Comparison of ENCODE assay signal across 24 cellular contexts in the genomic region with DNA sequence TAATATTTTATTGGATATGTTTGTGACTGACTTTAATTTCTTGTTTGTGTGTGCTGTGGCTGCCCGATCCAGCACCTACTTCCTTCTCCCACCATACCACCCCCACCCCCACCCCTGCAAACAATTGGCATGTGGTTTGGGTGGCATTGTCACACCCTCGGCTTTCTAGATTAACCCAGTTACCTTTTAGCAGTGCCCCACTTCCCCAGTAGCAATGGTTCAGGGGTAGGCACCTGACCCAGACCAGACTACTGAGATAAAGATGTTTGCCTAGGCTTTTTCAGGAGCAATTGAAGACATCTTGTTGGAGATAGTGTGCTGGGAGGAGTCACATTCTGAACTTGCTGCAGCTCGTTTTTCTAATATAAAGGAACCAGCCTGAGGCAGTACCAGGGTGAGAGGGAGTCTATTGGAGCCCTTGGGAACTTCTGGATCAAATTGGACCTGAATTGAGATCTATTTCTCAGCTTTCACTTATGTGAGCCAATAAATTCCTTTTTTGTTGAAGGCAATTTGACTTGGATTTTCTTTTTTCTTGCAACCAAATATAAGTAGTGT. TPM values are rescaled to one million over a fixed set of nuclear protein-coding genes. Genes with fewer than 3 reads are reported as not detected.
DNase-seq lines count a peak whose midpoint lies in the region; TF ChIP-seq lines count a peak whose summit lies in the region.
"Had no signal": no experiment of that assay in that cellular context is flagged by ENCODE, and none has a peak within 500 bp of the region (broad histone marks: within the 10 kb centered on the region; RNA-seq: fewer than 3 reads in every experiment).

No MANE protein-coding gene starts in this region.

- intact Hi-C loops in prostate gland (cut with DNase I), result no loop called here
- intact Hi-C loops in sigmoid colon (cut with DNase I), result no loop called here

- no peaks in the 10 kb centered on the region for H3K27me3 Mint-ChIP-seq in activated naive CD4-positive, alpha-beta T cell treated with anti-CD3 and anti-CD28 coated beads, Interleukin-2, amount 10 ng/mL, durations not matched to agents 7 days and 5 days
- H3K27me3 Mint-ChIP-seq: stimulated activated naive CD8-positive, alpha-beta T cell treated with anti-CD3 and anti-CD28 coated beads, Interleukin-15, Interleukin-2, amounts not matched to agents 100 ng/mL and 50 ng/mL, for 24 hours had no signal

- TF ChIP-seq POLR2A in prostate gland (IDR thresholded peaks at IDR 0.05), result no peak
- no peak for TF ChIP-seq POLR2A in sigmoid colon (IDR thresholded peaks at IDR 0.05)

- no peaks in the 10 kb centered on the region for H3K9me3 ChIP-seq in effector memory CD4-positive, alpha-beta T cell (ENCODE audit: control insufficient read depth, low read length)
- H3K9me3 ChIP-seq in prostate gland (no peaks in the 10 kb centered on the region), sigmoid colon (no peaks in the 10 kb centered on the region)
- H3K9me3 ChIP-seq: ascending aorta, heart left ventricle, Peyer's patch, SJSA1, tibial nerve had no signal

- H3K4me1 Mint-ChIP-seq in activated naive CD4-positive, alpha-beta T cell treated with anti-CD3 and anti-CD28 coated beads, Interleukin-2, amount 10 ng/mL, durations not matched to agents 7 days and 5 days, result peaks cover 27% of the 10 kb centered on the region
- H3K4me1 Mint-ChIP-seq: H9 had no signal

- H3K36me3 Mint-ChIP-seq in activated naive CD4-positive, alpha-beta T cell treated with anti-CD3 and anti-CD28 coated beads, Interleukin-2, amount 10 ng/mL, durations not matched to agents 7 days and 5 days, result peaks cover 41% of the 10 kb centered on the region

- no peak for TF ChIP-seq CTCF in prostate gland (IDR thresholded peaks at IDR 0.05)
- no peak for TF ChIP-seq CTCF in sigmoid colon (IDR thresholded peaks at IDR 0.05)

- no peaks in the 10 kb centered on the region for H3K27me3 ChIP-seq in effector memory CD4-positive, alpha-beta T cell (replicated peaks; ENCODE audit: control insufficient read depth, insufficient read depth, low read length, poor library complexity, severe bottlenecking)
- no peaks in the 10 kb centered on the region for H3K27me3 ChIP-seq in prostate gland (replicated peaks; ENCODE audit: insufficient read depth)
- H3K27me3 ChIP-seq in sigmoid colon, result no peaks in the 10 kb centered on the region
- H3K27me3 ChIP-seq: ascending aorta, heart left ventricle, Peyer's patch, SJSA1, tibial nerve had no signal

- no peaks in the 10 kb centered on the region for H3K9me3 Mint-ChIP-seq in activated naive CD4-positive, alpha-beta T cell treated with anti-CD3 and anti-CD28 coated beads, Interleukin-2, amount 10 ng/mL, durations not matched to agents 7 days and 5 days
- H3K9me3 Mint-ChIP-seq: activated naive CD4-positive, alpha-beta T cell treated with anti-CD3 and anti-CD28 coated beads for 36 hours; CD14-positive monocyte; endodermal cell; H9; stimulated activated naive CD8-positive, alpha-beta T cell treated with anti-CD3 and anti-CD28 coated beads, Interleukin-15, Interleukin-2, amounts not matched to agents 100 ng/mL and 50 ng/mL, for 24 hours had no signal

- no peaks in the 10 kb centered on the region for H3K4me1 ChIP-seq in effector memory CD4-positive, alpha-beta T cell (ENCODE audit: control insufficient read depth, insufficient read depth, low read length, poor library complexity, severe bottlenecking)
- no peaks in the 10 kb centered on the region for H3K4me1 ChIP-seq in prostate gland (replicated peaks)
- H3K4me1 ChIP-seq in sigmoid colon, result peaks cover 0 to 10% (median 4%) of the 10 kb centered on the region in 4 donors
- H3K4me1 ChIP-seq: ascending aorta, heart left ventricle, Peyer's patch, SJSA1, tibial nerve had no signal

- DNase-seq in activated naive CD4-positive, alpha-beta T cell treated with anti-CD3 and anti-CD28 coated beads, Interleukin-2, amount 10 ng/mL, durations not matched to agents 7 days and 5 days, result no peak
- DNase-seq in activated naive CD4-positive, alpha-beta T cell treated with Interleukin-2 at 50 U/mL for 16 hours, result no peak
- DNase-seq in T-helper 9 cell (peak; percentile 1), prostate gland (ENCODE audit: low spot score) (no peak), sigmoid colon (no peak), SKM-1 (lab: John Stamatoyannopoulos, UW; ENCODE audit: unreplicated experiment) (no peak), NCI-H2029 (lab: John Stamatoyannopoulos, UW) (no peak)
- DNase-seq in effector memory CD4-positive, alpha-beta T cell, result peak in 2 of 3 donors; percentile 0 to 18
- DNase-seq: activated naive CD4-positive, alpha-beta T cell treated with anti-CD3 and anti-CD28 coated beads for 36 hours; DMS53; endodermal cell; H9; heart left ventricle; KG1; NCI-H2029 treated with DMSO at 0.1 percent for 48 hours; NCI-H446; Peyer's patch; small intestine; stimulated activated CD4-positive, alpha-beta T cell treated with anti-CD3 and anti-CD28 coated beads, Interleukin-2, amount 100 ng/mL, for 48 hours had no signal

- peaks cover 6% of the 10 kb centered on the region for H3K36me3 ChIP-seq in effector memory CD4-positive, alpha-beta T cell (ENCODE audit: control insufficient read depth, insufficient read depth, low read length)
- H3K36me3 ChIP-seq in prostate gland (no peaks in the 10 kb centered on the region), sigmoid colon (peaks cover 0 to 52% (median 3%) of the 10 kb centered on the region in 4 donors)

- peak overlapping the region; percentile 64 for H3K27ac Mint-ChIP-seq in activated naive CD4-positive, alpha-beta T cell treated with anti-CD3 and anti-CD28 coated beads, Interleukin-2, amount 10 ng/mL, durations not matched to agents 7 days and 5 days
- H3K27ac Mint-ChIP-seq: activated naive CD4-positive, alpha-beta T cell treated with anti-CD3 and anti-CD28 coated beads for 36 hours; endodermal cell; stimulated activated naive CD8-positive, alpha-beta T cell treated with anti-CD3 and anti-CD28 coated beads, Interleukin-15, Interleukin-2, amounts not matched to agents 100 ng/mL and 50 ng/mL, for 24 hours had no signal

- H3K4me3 Mint-ChIP-seq in activated naive CD4-positive, alpha-beta T cell treated with anti-CD3 and anti-CD28 coated beads, Interleukin-2, amount 10 ng/mL, durations not matched to agents 7 days and 5 days, result no peak overlapping the region
- H3K4me3 Mint-ChIP-seq: activated naive CD4-positive, alpha-beta T cell treated with anti-CD3 and anti-CD28 coated beads for 36 hours; CD14-positive monocyte; endodermal cell; H9; stimulated activated naive CD8-positive, alpha-beta T cell treated with anti-CD3 and anti-CD28 coated beads, Interleukin-15, Interleukin-2, amounts not matched to agents 100 ng/mL and 50 ng/mL, for 24 hours had no signal

- 38% methylated on average over 3 of the region's 3 CpGs for WGBS in prostate gland
- 37 to 48% methylated on average over 3 of the region's 3 CpGs for WGBS in sigmoid colon, 2 donors

- TF ChIP-seq EP300 in sigmoid colon (IDR thresholded peaks at IDR 0.05), result no peak

- H3K27ac ChIP-seq in effector memory CD4-positive, alpha-beta T cell (ENCODE audit: insufficient read depth, low read length, poor library complexity, severe bottlenecking), result no peak overlapping the region
- H3K27ac ChIP-seq in prostate gland, result peak overlapping the region; percentile 22 to 50
- no peak overlapping the region for H3K27ac ChIP-seq in sigmoid colon
- H3K27ac ChIP-seq: ascending aorta, heart left ventricle, Peyer's patch, SJSA1, tibial nerve had no signal

- CTCF ChIA-PET in activated naive CD4-positive, alpha-beta T cell treated with anti-CD3 and anti-CD28 coated beads, Interleukin-2, amount 10 ng/mL, durations not matched to agents 7 days and 5 days (lab: Charles Lee), result no interaction called here

- no peak overlapping the region for H3K4me3 ChIP-seq in effector memory CD4-positive, alpha-beta T cell (ENCODE audit: insufficient read depth, low read depth, low read length, poor library complexity, severe bottlenecking)
- H3K4me3 ChIP-seq in prostate gland, result no peak overlapping the region
- H3K4me3 ChIP-seq in sigmoid colon, result no peak overlapping the region
- H3K4me3 ChIP-seq: ascending aorta, heart left ventricle, Peyer's patch, SJSA1, tibial nerve had no signal

RNA-seq across cellular contexts. Expression of gene RAB18, which starts 37.7 kb away (rescaled TPM):
- total RNA-seq in prostate gland, result 10 to 100 TPM; 53.5 to 62.6 TPM
- 10 to 100 TPM; 46.0 to 64.2 (median 55.1) TPM for total RNA-seq in sigmoid colon
- polyA plus RNA-seq in sigmoid colon, result 10 to 100 TPM; 37.5 to 83.7 (median 50.5) TPM

Comparison
In these comparisons a context has a peak if more than half of its experiments do, and no peak if none do; other contexts are left out.
1. DNase-seq: peak in T-helper 9 cell (single experiment) and effector memory CD4-positive, alpha-beta T cell (2 of 3); none in activated naive CD4-positive, alpha-beta T cell treated with anti-CD3 and anti-CD28 coated beads, Interleukin-2, amount 10 ng/mL, durations not matched to agents 7 days and 5 days (single experiment), activated naive CD4-positive, alpha-beta T cell treated with Interleukin-2 at 50 U/mL for 16 hours (single experiment), prostate gland (single experiment), sigmoid colon (single experiment), SKM-1 (single experiment) and NCI-H2029 (single experiment).
2. H3K27ac ChIP-seq: peak in prostate gland (2 of 2); none in effector memory CD4-positive, alpha-beta T cell (single experiment) and sigmoid colon (0 of 4).